Comparison of ENCODE assay signal across 8 cellular contexts in the genomic region with DNA sequence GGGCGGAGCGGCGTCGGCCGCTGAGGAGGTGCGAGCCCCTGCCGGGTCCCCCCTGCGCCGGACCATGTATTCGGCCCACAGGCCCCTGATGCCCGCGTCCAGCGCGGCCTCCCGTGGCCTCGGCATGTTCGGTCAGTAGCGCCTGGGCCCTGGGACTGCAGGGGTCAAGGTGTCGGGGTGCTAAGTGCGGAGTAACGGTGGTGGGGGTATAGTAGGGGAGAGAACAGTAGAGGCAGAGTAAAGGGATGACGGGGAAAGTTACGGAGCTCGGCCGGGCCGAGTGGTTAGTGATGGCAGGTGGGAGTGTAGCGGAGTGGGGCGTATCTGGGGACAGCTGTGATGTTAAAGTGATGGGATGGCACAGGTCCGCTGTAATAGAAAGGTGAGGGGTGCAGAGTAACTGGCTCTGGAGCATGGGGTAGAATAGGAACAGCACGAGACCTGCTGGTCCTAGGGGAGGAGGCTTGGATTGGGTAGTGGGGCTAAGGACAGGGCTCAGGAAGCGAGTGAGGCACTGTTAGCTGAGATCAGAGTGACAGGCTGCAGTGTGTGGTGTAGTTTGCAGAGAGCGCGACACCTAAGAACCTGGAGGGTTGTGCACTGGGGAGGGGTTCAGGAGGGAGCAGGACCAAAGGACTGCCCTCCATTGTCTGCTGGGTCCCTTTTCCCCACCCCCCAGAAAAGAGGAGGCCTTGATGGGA. TPM values are rescaled to one million over a fixed set of nuclear protein-coding genes. Genes with fewer than 3 reads are reported as not detected.
DNase-seq lines count a peak whose midpoint lies in the region; ATAC-seq and TF ChIP-seq lines count a peak whose summit lies in the region.

No MANE protein-coding gene starts in this region.

- peak overlapping the region; percentile 90 for H3K27ac Mint-ChIP-seq in activated B cell treated with CpG ODN at 0.5 μM for 24 hours

- H3K9me3 Mint-ChIP-seq in activated B cell treated with CpG ODN at 0.5 μM for 24 hours: no peaks in the 10 kb centered on the region

- ATAC-seq in activated B cell treated with CpG ODN at 0.5 μM for 24 hours (ENCODE audit: low read depth): no peak
- ATAC-seq in psoas muscle: no peak
- ATAC-seq in GM21576 (IDR thresholded peaks at IDR 0.05; ENCODE audit: unreplicated experiment): no peak
- no peak for ATAC-seq in GM19397 (IDR thresholded peaks at IDR 0.05; ENCODE audit: unreplicated experiment)

- H3K4me3 ChIP-seq in fibroblast of the aortic adventitia (ENCODE audit: low read depth, low read length) (peak overlapping the region; percentile 84), psoas muscle (peak overlapping the region; percentile 68)

- peaks cover 44% of the 10 kb centered on the region for H3K4me1 ChIP-seq in psoas muscle

- peak overlapping the region; percentile 52 for H3K27ac ChIP-seq in psoas muscle

- H3K36me3 ChIP-seq in psoas muscle (ENCODE audit: insufficient read depth in 1 of 2, low read depth in 1 of 2): peaks cover 4 to 31% of the 10 kb centered on the region in 2 donors

- peak; percentile 41 for DNase-seq in stimulated activated CD4-positive, alpha-beta T cell treated with anti-CD3 and anti-CD28 coated beads, Interleukin-15, amount 100 ng/mL, for 24 hours
- no peak for DNase-seq in stimulated activated CD4-positive, alpha-beta T cell treated with anti-CD3 and anti-CD28 coated beads, Interleukin-12 subunit alpha, Interleukin-12 subunit beta, amount 100 ng/mL, for 4 hours
- DNase-seq in activated B cell treated with CpG ODN at 0.5 μM for 24 hours: peak; percentile 43
- DNase-seq in fibroblast of the aortic adventitia (ENCODE audit: low read depth): no peak
- peak in 1 of 2 donors; percentile 62 for DNase-seq in psoas muscle
- no peak for DNase-seq in T-helper 9 cell

- H3K27me3 Mint-ChIP-seq in activated B cell treated with CpG ODN at 0.5 μM for 24 hours: no peaks in the 10 kb centered on the region

- 5 to 11% (median 5%) methylated on average over 27 to 33 of the region's 33 CpGs for WGBS in psoas muscle, 3 donors

- H3K9me3 ChIP-seq in psoas muscle: no peaks in the 10 kb centered on the region

- peak overlapping the region; percentile 93 for H3K4me3 Mint-ChIP-seq in activated B cell treated with CpG ODN at 0.5 μM for 24 hours

- POLR2A ChIA-PET in activated B cell treated with CpG ODN at 0.5 μM for 24 hours (lab: Charles Lee): interaction anchor here (0.6 to 3.1 kb wide), 15 partner anchors 13 to 921 kb away, joined by 3 to 25 read pairs (median 3); a partner anchor contains a TSS

- intact Hi-C loops in activated B cell treated with CpG ODN at 0.5 μM for 24 hours (cut with micrococcal nuclease) (loop anchor here (5.0 kb wide), 1 partner anchor 82 kb away; no protein-coding TSS in a partner anchor), psoas muscle (cut with DNase I) (no loop called here)

- no peaks in the 10 kb centered on the region for H3K27me3 ChIP-seq in psoas muscle (ENCODE audit: insufficient read depth in 3 of 3, low read length in 2 of 3)

- H3K4me1 Mint-ChIP-seq in activated B cell treated with CpG ODN at 0.5 μM for 24 hours: peaks cover 43% of the 10 kb centered on the region

- H3K36me3 Mint-ChIP-seq in activated B cell treated with CpG ODN at 0.5 μM for 24 hours (ENCODE audit: low read depth): peaks cover 35% of the 10 kb centered on the region

- TF ChIP-seq CTCF in activated B cell treated with CpG ODN at 0.5 μM for 24 hours (IDR thresholded peaks at IDR 0.05) (no peak), fibroblast of the aortic adventitia (IDR thresholded peaks at IDR 0.05; ENCODE audit: insufficient read depth, low read length) (no peak), psoas muscle (IDR thresholded peaks at IDR 0.05) (no peak)

- CTCF ChIA-PET in activated B cell treated with CpG ODN at 0.5 μM for 24 hours (lab: Charles Lee): interaction anchor here (0.8 to 1.0 kb wide), 3 partner anchors 12 to 176 kb away, joined by 3 read pairs; a partner anchor contains a TSS

RNA-seq across cellular contexts. Expression of a gene that starts 15.7 kb away (rescaled TPM):
- total RNA-seq in activated B cell treated with CpG ODN at 0.5 μM for 24 hours (85.4 and 96.5 TPM in 2 replicates), fibroblast of the aortic adventitia (ENCODE audit: low replicate concordance) (35.3 and 36.1 TPM in 2 replicates), psoas muscle (10 to 100 TPM; 28.8 to 55.0 (median 44.2) TPM)
- 10 to 100 TPM; 17.1 to 39.3 (median 18.1) TPM for polyA plus RNA-seq in psoas muscle

RNA-seq across cellular contexts. Expression of a gene that starts 17.1 kb away (rescaled TPM):
- total RNA-seq in activated B cell treated with CpG ODN at 0.5 μM for 24 hours (0.20 and 0.33 TPM in 2 replicates), fibroblast of the aortic adventitia (ENCODE audit: low replicate concordance) (0.90 and 1.1 TPM in 2 replicates), psoas muscle (under 1 TPM in 2 of 4 donors, not detected in 2; 0.19 to 0.51 TPM)
- polyA plus RNA-seq in psoas muscle: under 1 TPM; 0.17 to 0.73 (median 0.60) TPM

RNA-seq across cellular contexts. Expression of a gene that starts 17.6 kb away (rescaled TPM):
- 22.7 and 25.9 TPM in 2 replicates for total RNA-seq in activated B cell treated with CpG ODN at 0.5 μM for 24 hours
- 23.0 and 28.2 TPM in 2 replicates for total RNA-seq in fibroblast of the aortic adventitia (ENCODE audit: low replicate concordance)
- total RNA-seq in psoas muscle: 1 to 10 TPM; 4.0 to 7.4 (median 6.4) TPM
- 10 to 100 TPM; 12.8 to 17.1 (median 14.8) TPM for polyA plus RNA-seq in psoas muscle

RNA-seq across cellular contexts. Expression of a gene that starts 28.3 kb away (rescaled TPM):
- not detected in 2 replicates for total RNA-seq in activated B cell treated with CpG ODN at 0.5 μM for 24 hours
- not detected in 2 replicates for total RNA-seq in fibroblast of the aortic adventitia (ENCODE audit: low replicate concordance)
- 1 to 10 TPM in 1 of 4 donors, under 1 TPM in 2, not detected in 1; 0.50 to 1.1 (median 0.52) TPM for total RNA-seq in psoas muscle
- polyA plus RNA-seq in psoas muscle: 1 to 10 TPM in 1 of 3 donors, under 1 TPM in 2; 0.21 to 2.5 (median 0.57) TPM

RNA-seq across cellular contexts. Expression of a gene that starts 29.9 kb away (rescaled TPM):
- total RNA-seq in activated B cell treated with CpG ODN at 0.5 μM for 24 hours: 47.9 and 48.1 TPM in 2 replicates
- total RNA-seq in fibroblast of the aortic adventitia (ENCODE audit: low replicate concordance): 18.2 and 30.4 TPM in 2 replicates
- total RNA-seq in psoas muscle: 10 to 100 TPM; 10.0 to 13.5 (median 11.8) TPM
- polyA plus RNA-seq in psoas muscle: 10 to 100 TPM in 2 of 3 donors, 1 to 10 TPM in 1; 7.1 to 11.7 (median 11.4) TPM

Comparison
In these comparisons a context has a peak if more than half of its experiments do, and no peak if none do; other contexts are left out.
1. DNase-seq: peak in stimulated activated CD4-positive, alpha-beta T cell treated with anti-CD3 and anti-CD28 coated beads, Interleukin-15, amount 100 ng/mL, for 24 hours (single experiment) and activated B cell treated with CpG ODN at 0.5 μM for 24 hours (single experiment); none in stimulated activated CD4-positive, alpha-beta T cell treated with anti-CD3 and anti-CD28 coated beads, Interleukin-12 subunit alpha, Interleukin-12 subunit beta, amount 100 ng/mL, for 4 hours (single experiment), fibroblast of the aortic adventitia (single experiment) and T-helper 9 cell (single experiment).